8 cellular contexts compared by ENCODE assay signal in genomic region chr12:48640428-48640827, GRCh38.
"Had no signal": no experiment of that assay in that cellular context is flagged by ENCODE, and none has a peak within 500 bp of the region (broad histone marks: within the 10 kb centered on the region; RNA-seq: fewer than 3 reads in every experiment).

No MANE protein-coding gene starts in this region.

- H3K4me2 ChIP-seq: GM23338 had no signal

- H3K4me3 ChIP-seq: GM23338 had no signal

- H2AFZ ChIP-seq: GM23338 had no signal

- FAIRE-seq: H1, H54, HTR-8/SVneo had no signal

- ATAC-seq: GM23338 had no signal

- DNase-seq: H9, HCEC 1CT, IMR-90, KBM-7 had no signal
